ENCODE assay signal across 15 cellular contexts in the genomic region with DNA sequence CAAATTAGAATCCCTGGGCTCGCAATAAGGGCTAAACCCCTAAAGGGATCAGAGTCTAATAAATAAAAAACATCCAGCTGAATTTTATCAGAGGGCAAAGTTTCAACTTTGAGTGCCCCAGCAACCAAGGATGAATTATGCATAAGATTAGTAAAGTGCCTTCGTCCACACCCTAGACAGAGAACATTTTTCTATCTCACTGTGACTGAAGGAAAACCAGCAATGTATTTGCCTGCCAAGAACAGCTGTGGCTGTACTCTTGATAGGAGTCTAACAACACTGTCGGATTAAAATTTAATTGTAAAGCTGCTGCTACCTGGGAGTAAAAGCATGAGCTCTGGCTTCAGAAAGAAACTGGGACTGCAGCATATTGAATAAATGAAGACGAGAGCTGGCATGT.
"Had no signal": no experiment of that assay in that cellular context is flagged by ENCODE, and none has a peak within 500 bp of the region (broad histone marks: within the 10 kb centered on the region; RNA-seq: fewer than 3 reads in every experiment).

No MANE protein-coding gene starts in this region.

- H3K9me3 ChIP-seq: esophagus muscularis mucosa, sigmoid colon, thoracic aorta, vagina had no signal

- H3K27me3 Mint-ChIP-seq: activated naive CD8-positive, alpha-beta T cell; memory B cell; stimulated activated naive CD8-positive, alpha-beta T cell treated with anti-CD3 and anti-CD28 coated beads, Interleukin-15, amount 100 ng/mL, for 72 hours; T-helper 17 cell had no signal

- DNase-seq: activated CD4-positive, CD25-positive, alpha-beta regulatory T cell; activated T-cell treated with anti-CD3 and anti-CD28 coated beads, Interleukin-2, amount 50 U/mL, for 1 hour; amygdala; foreskin fibroblast; glutamatergic neuron; sigmoid colon; stimulated activated CD4-positive, alpha-beta T cell treated with anti-CD3 and anti-CD28 coated beads, Interleukin-4, amount 100 ng/mL, for 1 hour; stimulated activated naive CD8-positive, alpha-beta T cell treated with anti-CD3 and anti-CD28 coated beads, Interleukin-15, amount 100 ng/mL, for 72 hours; T-helper 17 cell had no signal

- H3K4me1 ChIP-seq: esophagus muscularis mucosa, vagina had no signal

- H3K4me3 ChIP-seq: esophagus muscularis mucosa, sigmoid colon, thoracic aorta, vagina had no signal

- H3K4me3 Mint-ChIP-seq: activated naive CD8-positive, alpha-beta T cell; memory B cell; stimulated activated naive CD8-positive, alpha-beta T cell treated with anti-CD3 and anti-CD28 coated beads, Interleukin-15, amount 100 ng/mL, for 72 hours; T-helper 17 cell had no signal

- H3K27ac ChIP-seq: esophagus muscularis mucosa, sigmoid colon, thoracic aorta, vagina had no signal

- H3K4me1 Mint-ChIP-seq: memory B cell; stimulated activated naive CD8-positive, alpha-beta T cell treated with anti-CD3 and anti-CD28 coated beads, Interleukin-15, amount 100 ng/mL, for 72 hours; T-helper 17 cell had no signal

- H3K27me3 ChIP-seq: esophagus muscularis mucosa, sigmoid colon, vagina had no signal

- H3K9me3 Mint-ChIP-seq: memory B cell; stimulated activated naive CD8-positive, alpha-beta T cell treated with anti-CD3 and anti-CD28 coated beads, Interleukin-15, amount 100 ng/mL, for 72 hours had no signal

- H3K27ac Mint-ChIP-seq: activated naive CD8-positive, alpha-beta T cell; memory B cell; stimulated activated naive CD8-positive, alpha-beta T cell treated with anti-CD3 and anti-CD28 coated beads, Interleukin-15, amount 100 ng/mL, for 72 hours; T-helper 17 cell had no signal

- ATAC-seq: left lobe of liver; stimulated activated naive CD8-positive, alpha-beta T cell treated with anti-CD3 and anti-CD28 coated beads, Interleukin-15, amount 100 ng/mL, for 72 hours; T-helper 17 cell had no signal
